ENCODE assay signal across 20 cellular contexts in genomic region chr13:111139874-111140561, GRCh38. TPM values are rescaled to one million over a fixed set of nuclear protein-coding genes. Genes with fewer than 3 reads are reported as not detected.
A peak's percentile ranks its signal among the peaks of the same experiment; 100 is the strongest.
DNase-seq lines count a peak whose midpoint lies in the region; ATAC-seq and TF ChIP-seq lines count a peak whose summit lies in the region.
"Had no signal": no experiment of that assay in that cellular context is flagged by ENCODE, and none has a peak within 500 bp of the region (broad histone marks: within the 10 kb centered on the region; RNA-seq: fewer than 3 reads in every experiment).

No MANE protein-coding gene starts in this region.

- peak; percentile 80 for DNase-seq in NCI-H146 treated with DMSO at 0.1 percent for 48 hours (lab: John Stamatoyannopoulos, UW; ENCODE audit: unreplicated experiment)
- DNase-seq in NCI-H510A treated with DMSO at 0.1 percent for 48 hours (lab: John Stamatoyannopoulos, UW) = peak; percentile 86
- peak in 2 of 3 donors; percentile 45 to 63 for DNase-seq in mucosa of descending colon
- no peak for DNase-seq in KBM-7
- no peak for DNase-seq in activated CD4-positive, alpha-beta T cell treated with anti-CD3 and anti-CD28 coated beads, Interleukin-2, amount 10 ng/mL, durations not matched to agents 24 days and 14 days
- DNase-seq in WERI-Rb-1 = no peak
- DNase-seq: activated CD8-positive, alpha-beta memory T cell treated with anti-CD3 and anti-CD28 coated beads, Interleukin-2, amount 10 ng/mL, durations not matched to agents 7 days and 5 days; Karpas-422; pancreas; Peyer's patch; stimulated activated naive CD4-positive, alpha-beta T cell; T-helper 9 cell; tibial artery had no signal

- CTCF ChIA-PET in HEK293 (lab: Yijun Ruan, JAX) = no interaction called here

- H3K4me1 ChIP-seq in HEK293 (ENCODE audit: control insufficient read depth, insufficient read depth, low read length) = no peaks in the 10 kb centered on the region
- H3K4me1 ChIP-seq in mucosa of descending colon (ENCODE audit: low read depth) = no peaks in the 10 kb centered on the region
- H3K4me1 ChIP-seq: pancreas, Peyer's patch had no signal

- ATAC-seq in mucosa of descending colon (peak; percentile 67), HG02610 (IDR thresholded peaks at IDR 0.05; ENCODE audit: unreplicated experiment) (no peak)
- ATAC-seq: activated CD4-positive, CD25-positive, alpha-beta regulatory T cell treated with anti-CD3 and anti-CD28 coated beads, Interleukin-2, amount 50 U/mL, for 24 hours; activated CD8-positive, alpha-beta memory T cell treated with anti-CD3 and anti-CD28 coated beads, Interleukin-2, amount 10 ng/mL, durations not matched to agents 7 days and 5 days; pancreas had no signal

- POLR2A ChIA-PET in HEK293 (lab: Yijun Ruan, JAX) = no interaction called here

- H3K27me3 ChIP-seq in WERI-Rb-1 (ENCODE audit: insufficient read depth, low read depth, severe bottlenecking) = peaks cover 95% of the 10 kb centered on the region
- H3K27me3 ChIP-seq: pancreas, Peyer's patch, tibial artery had no signal

- no peaks in the 10 kb centered on the region for H3K4me1 Mint-ChIP-seq in activated CD4-positive, alpha-beta T cell treated with anti-CD3 and anti-CD28 coated beads, Interleukin-2, amount 10 ng/mL, durations not matched to agents 24 days and 14 days
- H3K4me1 Mint-ChIP-seq: activated CD8-positive, alpha-beta memory T cell treated with anti-CD3 and anti-CD28 coated beads, Interleukin-2, amount 10 ng/mL, durations not matched to agents 7 days and 5 days had no signal

- H3K4me3 ChIP-seq in HEK293 (ENCODE audit: low read depth, low read length) (no peak overlapping the region), mucosa of descending colon (no peak overlapping the region), WERI-Rb-1 (ENCODE audit: low read depth, low read length) (no peak overlapping the region)
- H3K4me3 ChIP-seq: lung, pancreas, Peyer's patch, SK-N-MC, tibial artery had no signal

- no peaks in the 10 kb centered on the region for H3K36me3 ChIP-seq in HEK293 (ENCODE audit: control insufficient read depth in 2 of 2, insufficient read depth in 1 of 2, low read length in 2 of 2)
- no peaks in the 10 kb centered on the region for H3K36me3 ChIP-seq in mucosa of descending colon (ENCODE audit: low read depth)
- H3K36me3 ChIP-seq in WERI-Rb-1 = no peaks in the 10 kb centered on the region
- H3K36me3 ChIP-seq: pancreas, Peyer's patch, tibial artery had no signal

- intact Hi-C loops in mucosa of descending colon (cut with DNase I, micrococcal nuclease) = no loop called here
- intact Hi-C loops in activated CD4-positive, alpha-beta T cell treated with anti-CD3 and anti-CD28 coated beads, Interleukin-2, amount 10 ng/mL, durations not matched to agents 24 days and 14 days (cut with micrococcal nuclease) = no loop called here

- in situ Hi-C loops in KBM-7 (cut with MboI; ENCODE audit: low pct_unique_long_range_greater_than_20kb, low sequenced_read_pairs) = no loop called here

- no peak overlapping the region for H3K27ac Mint-ChIP-seq in activated CD4-positive, alpha-beta T cell treated with anti-CD3 and anti-CD28 coated beads, Interleukin-2, amount 10 ng/mL, durations not matched to agents 24 days and 14 days
- H3K27ac Mint-ChIP-seq: activated CD8-positive, alpha-beta memory T cell treated with anti-CD3 and anti-CD28 coated beads, Interleukin-2, amount 10 ng/mL, durations not matched to agents 7 days and 5 days; activated T-helper 2 cell treated with anti-CD3 and anti-CD28 coated beads, Interferon-gamma antibody, Interleukin-2, Interleukin-4, amounts not matched to agents 10 μg/mL and 5 μg/mL and 100 μg/mL, durations not matched to agents 14 hours and 24 hours and 36 hours; dendritic cell treated with granulocyte-macrophage colony-stimulating factor and Interleukin-4, amounts not matched to agents 40 ng/mL and 50 ng/mL, for 4 days had no signal

- no peaks in the 10 kb centered on the region for H3K36me3 Mint-ChIP-seq in activated CD4-positive, alpha-beta T cell treated with anti-CD3 and anti-CD28 coated beads, Interleukin-2, amount 10 ng/mL, durations not matched to agents 24 days and 14 days (ENCODE audit: low read depth)
- H3K36me3 Mint-ChIP-seq: activated CD8-positive, alpha-beta memory T cell treated with anti-CD3 and anti-CD28 coated beads, Interleukin-2, amount 10 ng/mL, durations not matched to agents 7 days and 5 days had no signal

- H3K27me3 Mint-ChIP-seq in activated CD4-positive, alpha-beta T cell treated with anti-CD3 and anti-CD28 coated beads, Interleukin-2, amount 10 ng/mL, durations not matched to agents 24 days and 14 days = peaks cover 51% of the 10 kb centered on the region

- H3K27ac ChIP-seq in HEK293 (ENCODE audit: extremely low read depth, low read depth, low read length) = no peak overlapping the region
- no peak overlapping the region for H3K27ac ChIP-seq in WERI-Rb-1
- H3K27ac ChIP-seq: pancreas, Peyer's patch, SK-N-MC, tibial artery had no signal

- H3K4me3 Mint-ChIP-seq in activated CD4-positive, alpha-beta T cell treated with anti-CD3 and anti-CD28 coated beads, Interleukin-2, amount 10 ng/mL, durations not matched to agents 24 days and 14 days = no peak overlapping the region
- H3K4me3 Mint-ChIP-seq: activated CD8-positive, alpha-beta memory T cell treated with anti-CD3 and anti-CD28 coated beads, Interleukin-2, amount 10 ng/mL, durations not matched to agents 7 days and 5 days; dendritic cell treated with granulocyte-macrophage colony-stimulating factor and Interleukin-4, amounts not matched to agents 40 ng/mL and 50 ng/mL, for 4 days had no signal

- no peaks in the 10 kb centered on the region for H3K9me3 Mint-ChIP-seq in activated CD4-positive, alpha-beta T cell treated with anti-CD3 and anti-CD28 coated beads, Interleukin-2, amount 10 ng/mL, durations not matched to agents 24 days and 14 days
- H3K9me3 Mint-ChIP-seq: activated T-helper 2 cell treated with anti-CD3 and anti-CD28 coated beads, Interferon-gamma antibody, Interleukin-2, Interleukin-4, amounts not matched to agents 10 μg/mL and 5 μg/mL and 100 μg/mL, durations not matched to agents 14 hours and 24 hours and 36 hours; dendritic cell treated with granulocyte-macrophage colony-stimulating factor and Interleukin-4, amounts not matched to agents 40 ng/mL and 50 ng/mL, for 4 days had no signal

- H3K9me3 ChIP-seq in HEK293 (ENCODE audit: control insufficient read depth, insufficient read depth, low read depth, low read length) (no peaks in the 10 kb centered on the region), mucosa of descending colon (no peaks in the 10 kb centered on the region), WERI-Rb-1 (ENCODE audit: severe bottlenecking) (peaks cover 7% of the 10 kb centered on the region)
- H3K9me3 ChIP-seq: pancreas, Peyer's patch, tibial artery had no signal

- TF ChIP-seq CTCF in HEK293 (tag by site-specific recombination; IDR thresholded peaks at IDR 0.05) (no peak), mucosa of descending colon (IDR thresholded peaks at IDR 0.05) (no peak), WERI-Rb-1 (IDR thresholded peaks at IDR 0.05; ENCODE audit: low read depth, low read length) (no peak)

TF ChIP-seq in HEK293, 187 proteins besides CTCF, POLR2A, EP300 and RAD21:
- TF ChIP-seq ZNF341 (tag by site-specific recombination; IDR thresholded peaks at IDR 0.05; ENCODE audit: low read depth) (0 out of 2 replicates have a peak, but pooled peaks have one; percentile 22), ZNF548 (tag by site-specific recombination; IDR thresholded peaks at IDR 0.05) (no peak), SCRT2 (tag by site-specific recombination; IDR thresholded peaks at IDR 0.05) (no peak), ZNF561 (tag by site-specific recombination; IDR thresholded peaks at IDR 0.05; ENCODE audit: borderline replicate concordance) (no peak)

RNA-seq across cellular contexts. Expression of gene ARHGEF7, which starts 24.9 kb away (rescaled TPM):
- 10 to 100 TPM; 55.3 to 82.5 (median 62.6) TPM for total RNA-seq in mucosa of descending colon
- total RNA-seq in activated CD4-positive, alpha-beta T cell treated with anti-CD3 and anti-CD28 coated beads, Interleukin-2, amount 10 ng/mL, durations not matched to agents 24 days and 14 days = 69.3 and 72.3 TPM in 2 replicates

Comparison
In these comparisons a context has a peak if more than half of its experiments do, and no peak if none do; other contexts are left out.
1. DNase-seq: peak in NCI-H146 treated with DMSO at 0.1 percent for 48 hours (single experiment), NCI-H510A treated with DMSO at 0.1 percent for 48 hours (single experiment) and mucosa of descending colon (2 of 3); none in KBM-7 (single experiment), activated CD4-positive, alpha-beta T cell treated with anti-CD3 and anti-CD28 coated beads, Interleukin-2, amount 10 ng/mL, durations not matched to agents 24 days and 14 days (single experiment) and WERI-Rb-1 (single experiment).